2 cellular contexts compared by ENCODE assay signal in genomic region chr16:8859913-8860881, GRCh38.
TF ChIP-seq lines count a peak whose summit lies in the region.

No MANE protein-coding gene starts in this region.

TF ChIP-seq in GM23338, 12 proteins besides CTCF, POLR2A, EP300 and RAD21:
- TF ChIP-seq REST (IDR thresholded peaks at IDR 0.05; ENCODE audit: unreplicated experiment), result no peak
- no peak for TF ChIP-seq STAT1 (IDR thresholded peaks at IDR 0.05; ENCODE audit: unreplicated experiment)
- TF ChIP-seq EZH2phosphoT487 (IDR thresholded peaks at IDR 0.05; ENCODE audit: unreplicated experiment), result no peak
- TF ChIP-seq, protein P1, sequence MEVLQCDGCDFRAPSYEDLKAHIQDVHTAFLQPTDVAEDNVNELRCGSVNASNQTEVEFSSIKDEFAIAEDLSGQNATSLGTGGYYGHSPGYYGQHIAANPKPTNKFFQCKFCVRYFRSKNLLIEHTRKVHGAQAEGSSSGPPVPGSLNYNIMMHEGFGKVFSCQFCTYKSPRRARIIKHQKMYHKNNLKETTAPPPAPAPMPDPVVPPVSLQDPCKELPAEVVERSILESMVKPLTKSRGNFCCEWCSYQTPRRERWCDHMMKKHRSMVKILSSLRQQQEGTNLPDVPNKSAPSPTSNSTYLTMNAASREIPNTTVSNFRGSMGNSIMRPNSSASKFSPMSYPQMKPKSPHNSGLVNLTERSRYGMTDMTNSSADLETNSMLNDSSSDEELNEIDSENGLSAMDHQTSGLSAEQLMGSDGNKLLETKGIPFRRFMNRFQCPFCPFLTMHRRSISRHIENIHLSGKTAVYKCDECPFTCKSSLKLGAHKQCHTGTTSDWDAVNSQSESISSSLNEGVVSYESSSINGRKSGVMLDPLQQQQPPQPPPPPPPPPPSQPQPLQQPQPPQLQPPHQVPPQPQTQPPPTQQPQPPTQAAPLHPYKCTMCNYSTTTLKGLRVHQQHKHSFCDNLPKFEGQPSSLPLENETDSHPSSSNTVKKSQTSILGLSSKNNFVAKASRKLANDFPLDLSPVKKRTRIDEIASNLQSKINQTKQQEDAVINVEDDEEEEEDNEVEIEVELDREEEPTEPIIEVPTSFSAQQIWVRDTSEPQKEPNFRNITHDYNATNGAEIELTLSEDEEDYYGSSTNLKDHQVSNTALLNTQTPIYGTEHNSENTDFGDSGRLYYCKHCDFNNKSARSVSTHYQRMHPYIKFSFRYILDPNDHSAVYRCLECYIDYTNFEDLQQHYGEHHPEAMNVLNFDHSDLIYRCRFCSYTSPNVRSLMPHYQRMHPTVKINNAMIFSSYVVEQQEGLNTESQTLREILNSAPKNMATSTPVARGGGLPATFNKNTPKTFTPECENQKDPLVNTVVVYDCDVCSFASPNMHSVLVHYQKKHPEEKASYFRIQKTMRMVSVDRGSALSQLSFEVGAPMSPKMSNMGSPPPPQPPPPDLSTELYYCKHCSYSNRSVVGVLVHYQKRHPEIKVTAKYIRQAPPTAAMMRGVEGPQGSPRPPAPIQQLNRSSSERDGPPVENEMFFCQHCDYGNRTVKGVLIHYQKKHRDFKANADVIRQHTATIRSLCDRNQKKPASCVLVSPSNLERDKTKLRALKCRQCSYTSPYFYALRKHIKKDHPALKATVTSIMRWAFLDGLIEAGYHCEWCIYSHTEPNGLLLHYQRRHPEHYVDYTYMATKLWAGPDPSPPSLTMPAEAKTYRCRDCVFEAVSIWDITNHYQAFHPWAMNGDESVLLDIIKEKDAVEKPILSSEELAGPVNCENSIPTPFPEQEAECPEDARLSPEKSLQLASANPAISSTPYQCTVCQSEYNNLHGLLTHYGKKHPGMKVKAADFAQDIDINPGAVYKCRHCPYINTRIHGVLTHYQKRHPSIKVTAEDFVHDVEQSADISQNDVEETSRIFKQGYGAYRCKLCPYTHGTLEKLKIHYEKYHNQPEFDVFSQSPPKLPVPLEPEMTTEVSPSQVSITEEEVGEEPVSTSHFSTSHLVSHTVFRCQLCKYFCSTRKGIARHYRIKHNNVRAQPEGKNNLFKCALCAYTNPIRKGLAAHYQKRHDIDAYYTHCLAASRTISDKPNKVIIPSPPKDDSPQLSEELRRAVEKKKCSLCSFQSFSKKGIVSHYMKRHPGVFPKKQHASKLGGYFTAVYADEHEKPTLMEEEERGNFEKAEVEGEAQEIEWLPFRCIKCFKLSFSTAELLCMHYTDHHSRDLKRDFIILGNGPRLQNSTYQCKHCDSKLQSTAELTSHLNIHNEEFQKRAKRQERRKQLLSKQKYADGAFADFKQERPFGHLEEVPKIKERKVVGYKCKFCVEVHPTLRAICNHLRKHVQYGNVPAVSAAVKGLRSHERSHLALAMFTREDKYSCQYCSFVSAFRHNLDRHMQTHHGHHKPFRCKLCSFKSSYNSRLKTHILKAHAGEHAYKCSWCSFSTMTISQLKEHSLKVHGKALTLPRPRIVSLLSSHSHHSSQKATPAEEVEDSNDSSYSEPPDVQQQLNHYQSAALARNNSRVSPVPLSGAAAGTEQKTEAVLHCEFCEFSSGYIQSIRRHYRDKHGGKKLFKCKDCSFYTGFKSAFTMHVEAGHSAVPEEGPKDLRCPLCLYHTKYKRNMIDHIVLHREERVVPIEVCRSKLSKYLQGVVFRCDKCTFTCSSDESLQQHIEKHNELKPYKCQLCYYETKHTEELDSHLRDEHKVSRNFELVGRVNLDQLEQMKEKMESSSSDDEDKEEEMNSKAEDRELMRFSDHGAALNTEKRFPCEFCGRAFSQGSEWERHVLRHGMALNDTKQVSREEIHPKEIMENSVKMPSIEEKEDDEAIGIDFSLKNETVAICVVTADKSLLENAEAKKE (CRISPR knock-in tag; IDR thresholded peaks at IDR 0.05), result no peak
- no peak for TF ChIP-seq CREB1 (CRISPR knock-in tag; IDR thresholded peaks at IDR 0.05; ENCODE audit: low read depth)
- TF ChIP-seq NANOG (IDR thresholded peaks at IDR 0.05; ENCODE audit: borderline replicate concordance), result no peak
- TF ChIP-seq ZNF331 (CRISPR knock-in tag; IDR thresholded peaks at IDR 0.05; ENCODE audit: low read depth), result no peak
- TF ChIP-seq, protein P2, sequence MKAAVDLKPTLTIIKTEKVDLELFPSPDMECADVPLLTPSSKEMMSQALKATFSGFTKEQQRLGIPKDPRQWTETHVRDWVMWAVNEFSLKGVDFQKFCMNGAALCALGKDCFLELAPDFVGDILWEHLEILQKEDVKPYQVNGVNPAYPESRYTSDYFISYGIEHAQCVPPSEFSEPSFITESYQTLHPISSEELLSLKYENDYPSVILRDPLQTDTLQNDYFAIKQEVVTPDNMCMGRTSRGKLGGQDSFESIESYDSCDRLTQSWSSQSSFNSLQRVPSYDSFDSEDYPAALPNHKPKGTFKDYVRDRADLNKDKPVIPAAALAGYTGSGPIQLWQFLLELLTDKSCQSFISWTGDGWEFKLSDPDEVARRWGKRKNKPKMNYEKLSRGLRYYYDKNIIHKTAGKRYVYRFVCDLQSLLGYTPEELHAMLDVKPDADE (IDR thresholded peaks at IDR 0.05), result no peak
- no peak for TF ChIP-seq POLR2AphosphoS5 (IDR thresholded peaks at IDR 0.05; ENCODE audit: low read depth)
- TF ChIP-seq EZH2 (IDR thresholded peaks at IDR 0.05; ENCODE audit: low read depth, unreplicated experiment), result no peak
TF ChIP-seq in GM23338: peak in this region for 0.

TF ChIP-seq in SK-N-SH, 30 proteins besides CTCF, POLR2A, EP300 and RAD21 (continued from another document):
- no peak for TF ChIP-seq IRF3 (IDR thresholded peaks at IDR 0.05; ENCODE audit: low read depth, low read length)
- TF ChIP-seq NRF1 (IDR thresholded peaks at IDR 0.05; ENCODE audit: low read depth, low read length), result no peak
